ENCODE assay signal across 11 cellular contexts in the genomic region with DNA sequence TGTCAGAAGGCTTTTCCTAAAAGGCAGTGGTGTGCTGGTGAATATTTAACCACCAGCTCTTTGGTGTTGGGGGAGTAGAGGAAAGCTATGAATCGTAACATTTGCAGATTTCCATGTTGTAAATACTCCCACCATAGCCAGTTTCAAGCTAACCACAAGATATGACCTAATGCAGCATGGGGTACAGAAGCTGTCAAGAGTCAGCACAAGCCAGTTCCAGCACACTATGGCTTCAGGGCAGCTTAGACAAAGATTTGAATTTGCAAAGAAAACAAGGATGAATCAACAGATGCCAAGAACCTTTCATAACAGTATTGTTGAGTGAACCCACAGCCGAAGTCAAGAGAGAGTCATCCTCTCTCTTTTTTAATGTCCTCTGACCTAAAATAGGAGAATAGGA. TPM values are rescaled to one million over a fixed set of nuclear protein-coding genes. Genes with fewer than 3 reads are reported as not detected.
DNase-seq lines count a peak whose midpoint lies in the region; ATAC-seq, FAIRE-seq and TF ChIP-seq lines count a peak whose summit lies in the region.
"Had no signal": no experiment of that assay in that cellular context is flagged by ENCODE, and none has a peak within 500 bp of the region (broad histone marks: within the 10 kb centered on the region; RNA-seq: fewer than 3 reads in every experiment).

No MANE protein-coding gene starts in this region.

- CTCF ChIA-PET in PC-3 (lab: Charles Lee), result no interaction called here

- BruUV-seq in PC-3 (replicated peaks; lab: Mats Ljungman, UMichigan), result no TSS peak

- no peaks in the 10 kb centered on the region for H3K36me3 ChIP-seq in PC-3 (ENCODE audit: low read depth, low read length)
- H3K36me3 ChIP-seq in fibroblast of lung (ENCODE audit: control insufficient read depth, insufficient read depth, low read length), result no peaks in the 10 kb centered on the region
- H3K36me3 ChIP-seq in smooth muscle cell (ENCODE audit: low read depth), result no peaks in the 10 kb centered on the region
- H3K36me3 ChIP-seq: SJSA1 had no signal

- no peak overlapping the region for H2AFZ ChIP-seq in PC-3 (ENCODE audit: low read length)
- H2AFZ ChIP-seq in fibroblast of lung (ENCODE audit: low read length), result no peak overlapping the region
- no peak overlapping the region for H2AFZ ChIP-seq in smooth muscle cell (ENCODE audit: low read depth)

- H3K4me3 ChIP-seq in PC-3 (ENCODE audit: low read length) (no peak overlapping the region), fibroblast of lung (replicated peaks in 1 of 4; ENCODE audit: control extremely low read depth in 1 of 4, insufficient read depth in 1 of 4, low read depth in 3 of 4, low read length in 4 of 4) (no peak overlapping the region), smooth muscle cell (no peak overlapping the region)
- H3K4me3 ChIP-seq: SJSA1 had no signal

- peak; percentile 35 for DNase-seq in H54 (ENCODE audit: insufficient read length, low spot score)
- peak; percentile 71 for DNase-seq in PC-3
- DNase-seq in fibroblast of lung (ENCODE audit: low read depth in 2 of 2), result peak; percentile 86 to 87
- no peak for DNase-seq in smooth muscle cell (lab: John Stamatoyannopoulos, UW; ENCODE audit: unreplicated experiment)
- DNase-seq in occipital lobe (lab: John Stamatoyannopoulos, UW), result no peak
- no peak for DNase-seq in KBM-7
- DNase-seq in NCI-H128 (lab: John Stamatoyannopoulos, UW; ENCODE audit: unreplicated experiment), result no peak
- DNase-seq: activated CD8-positive, alpha-beta memory T cell treated with anti-CD3 and anti-CD28 coated beads, Interleukin-2, amount 50 U/mL, for 4 hours; NCI-H1436 treated with DMSO at 0.1 percent for 48 hours; stimulated activated CD4-positive, alpha-beta T cell treated with anti-CD3 and anti-CD28 coated beads, Interleukin-15, amount 100 ng/mL, for 24 hours had no signal

- no peaks in the 10 kb centered on the region for H3K9me3 ChIP-seq in PC-3 (ENCODE audit: low read length)
- H3K9me3 ChIP-seq in fibroblast of lung (ENCODE audit: control insufficient read depth, insufficient read depth, low read depth, low read length), result no peaks in the 10 kb centered on the region
- H3K9me3 ChIP-seq in smooth muscle cell (replicated peaks; ENCODE audit: low read depth), result no peaks in the 10 kb centered on the region

- WGBS in smooth muscle cell (ENCODE audit: low lambda C conversion rate), result 2% methylated on average over 2 of the region's 2 CpGs

- no peaks in the 10 kb centered on the region for H3F3A ChIP-seq in PC-3 (ENCODE audit: low read length, unreplicated experiment)
- H3F3A ChIP-seq in smooth muscle cell (ENCODE audit: low read depth), result peaks cover 11% of the 10 kb centered on the region

- intact Hi-C loops in PC-3 (cut with micrococcal nuclease), result no loop called here

- H3K4me2 ChIP-seq in PC-3 (ENCODE audit: low read length), result peak overlapping the region; percentile 36
- H3K4me2 ChIP-seq in fibroblast of lung (ENCODE audit: extremely low read depth, insufficient read depth, low read length), result no peak overlapping the region
- H3K4me2 ChIP-seq in smooth muscle cell, result peak overlapping the region; percentile 78

- no peaks in the 10 kb centered on the region for H3K27me3 ChIP-seq in PC-3 (ENCODE audit: low read length)
- no peaks in the 10 kb centered on the region for H3K27me3 ChIP-seq in fibroblast of lung (ENCODE audit: control insufficient read depth, insufficient read depth, low read length)
- no peaks in the 10 kb centered on the region for H3K27me3 ChIP-seq in smooth muscle cell (ENCODE audit: low read depth)
- H3K27me3 ChIP-seq: SJSA1 had no signal

- POLR2A ChIA-PET in PC-3 (lab: Charles Lee; ENCODE audit: unreplicated experiment), result no interaction called here

- TF ChIP-seq CTCF in PC-3 (conservative IDR thresholded peaks at IDR 0.05; ENCODE audit: low read depth, low read length) (no peak), fibroblast of lung (conservative IDR thresholded peaks at IDR 0.05 in 1 of 2, IDR thresholded peaks at IDR 0.05 in 1 of 2; ENCODE audit: low read depth in 1 of 2, low read length in 2 of 2) (no peak), smooth muscle cell (IDR thresholded peaks at IDR 0.05; ENCODE audit: borderline replicate concordance, insufficient read depth, poor library complexity, severe bottlenecking) (no peak)

- no peak for TF ChIP-seq POLR2A in H54 (IDR thresholded peaks at IDR 0.05; ENCODE audit: low read depth, low read length)

- peak; percentile 76 for FAIRE-seq in H54 (lab: Jason Lieb, UNC)

- no peaks in the 10 kb centered on the region for H3K9me2 ChIP-seq in PC-3 (replicated peaks; ENCODE audit: low read length)

- in situ Hi-C loops in KBM-7 (cut with MboI; ENCODE audit: low pct_unique_long_range_greater_than_20kb, low sequenced_read_pairs), result no loop called here

- no peak overlapping the region for H3K27ac ChIP-seq in PC-3 (ENCODE audit: low read length)
- no peak overlapping the region for H3K27ac ChIP-seq in fibroblast of lung (ENCODE audit: insufficient read depth, low read length)
- H3K27ac ChIP-seq in smooth muscle cell (ENCODE audit: low read depth), result peak overlapping the region; percentile 75
- H3K27ac ChIP-seq: SJSA1 had no signal

- ATAC-seq in PC-3, result peak; percentile 66

- no peaks in the 10 kb centered on the region for H3K79me2 ChIP-seq in PC-3 (ENCODE audit: low read length)
- no peaks in the 10 kb centered on the region for H3K79me2 ChIP-seq in fibroblast of lung (ENCODE audit: control insufficient read depth, insufficient read depth, low read length)
- no peaks in the 10 kb centered on the region for H3K79me2 ChIP-seq in smooth muscle cell (ENCODE audit: low read depth)

- peaks cover 17% of the 10 kb centered on the region for H3K4me1 ChIP-seq in PC-3 (ENCODE audit: insufficient read depth, low read length)
- no peaks in the 10 kb centered on the region for H3K4me1 ChIP-seq in fibroblast of lung (ENCODE audit: control insufficient read depth, extremely low read depth, insufficient read depth, low read length)
- H3K4me1 ChIP-seq in smooth muscle cell (ENCODE audit: low read depth), result peaks cover 20% of the 10 kb centered on the region

- H4K20me1 ChIP-seq in PC-3 (ENCODE audit: low read length) (no peaks in the 10 kb centered on the region), fibroblast of lung (ENCODE audit: control insufficient read depth, extremely low read depth, insufficient read depth, low read length) (no peaks in the 10 kb centered on the region), smooth muscle cell (ENCODE audit: low read depth) (no peaks in the 10 kb centered on the region)

- H3K9ac ChIP-seq in PC-3 (ENCODE audit: low read length) (no peak overlapping the region), fibroblast of lung (ENCODE audit: insufficient read depth, low read length) (no peak overlapping the region), smooth muscle cell (ENCODE audit: low read depth) (peak overlapping the region; percentile 64)

RNA-seq across cellular contexts. Expression of gene COMMD9, which starts 40.0 kb away (rescaled TPM):
- 54.8 and 70.8 TPM in 2 replicates for total RNA-seq in PC-3 (2014; rRNA removed)
- 15.4 and 21.8 TPM in 2 replicates for total RNA-seq in fibroblast of lung
- 56.1 and 77.9 TPM in 2 replicates for polyA plus RNA-seq in fibroblast of lung
- polyA plus RNA-seq in fibroblast of lung (2012), result 82.1 and 83.1 TPM in 2 replicates
- polyA minus RNA-seq in fibroblast of lung (ENCODE audit: low replicate concordance), result 60.8 and 70.3 TPM in 2 replicates
- 35.9 and 39.4 TPM in 2 replicates for total RNA-seq in smooth muscle cell
- polyA plus RNA-seq in smooth muscle cell, result 83.0 and 89.1 TPM in 2 replicates
- 51.3 TPM for total RNA-seq in occipital lobe

RNA-seq across cellular contexts. Expression of gene PRR5L, which starts 46.8 kb away (rescaled TPM):
- total RNA-seq in PC-3 (2014; rRNA removed) (1.3 and 4.7 TPM in 2 replicates), fibroblast of lung (2.8 and 6.2 TPM in 2 replicates), smooth muscle cell (33.8 and 41.4 TPM in 2 replicates), occipital lobe (3.1 TPM)
- polyA plus RNA-seq in fibroblast of lung (0.54 and 6.3 TPM in 2 replicates), smooth muscle cell (16.1 and 21.4 TPM in 2 replicates)
- 0.46 and 5.7 TPM in 2 replicates for polyA plus RNA-seq in fibroblast of lung (2012)
- 1.0 and 2.6 TPM in 2 replicates for polyA minus RNA-seq in fibroblast of lung (ENCODE audit: low replicate concordance)

Comparison
In these comparisons a context has a peak if more than half of its experiments do, and no peak if none do; other contexts are left out.
1. DNase-seq: peak in H54 (single experiment), PC-3 (single experiment) and fibroblast of lung (2 of 2); none in smooth muscle cell (single experiment), occipital lobe (single experiment), KBM-7 (single experiment) and NCI-H128 (single experiment).